Comparison of ENCODE assay signal across 13 cellular contexts in the genomic region with DNA sequence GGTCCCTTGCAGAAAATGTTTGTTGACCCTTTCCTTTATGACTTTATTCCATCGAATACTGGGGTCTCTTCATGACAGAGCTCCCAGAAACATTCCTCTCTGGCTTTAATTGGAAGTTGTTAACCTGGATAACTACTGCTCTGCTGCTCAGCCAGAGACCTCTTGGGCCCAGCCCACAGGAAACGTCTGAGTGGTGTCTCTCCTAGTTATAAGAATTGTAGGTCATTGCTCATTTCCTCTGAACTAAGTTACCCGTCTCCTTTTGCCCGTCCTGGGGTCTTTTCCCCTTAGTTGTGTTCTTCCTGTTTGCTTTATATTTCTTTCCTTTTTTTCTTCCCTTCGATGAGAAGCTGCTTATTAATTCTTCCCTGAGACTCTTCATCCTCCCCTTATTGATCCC. TPM values are rescaled to one million over a fixed set of nuclear protein-coding genes. Genes with fewer than 3 reads are reported as not detected.
DNase-seq lines count a peak whose midpoint lies in the region; ATAC-seq and TF ChIP-seq lines count a peak whose summit lies in the region.
"Had no signal": no experiment of that assay in that cellular context is flagged by ENCODE, and none has a peak within 500 bp of the region (broad histone marks: within the 10 kb centered on the region; RNA-seq: fewer than 3 reads in every experiment).

No MANE protein-coding gene starts in this region.

- H3K4me3 Mint-ChIP-seq in GM23338, result no peak overlapping the region; the same call in 2 of the 3 replicates
- no peak overlapping the region for H3K4me3 Mint-ChIP-seq in activated CD4-positive, alpha-beta memory T cell treated with anti-CD3 and anti-CD28 coated beads, Interleukin-2, amount 10 ng/mL, durations not matched to agents 7 days and 5 days
- H3K4me3 Mint-ChIP-seq in endothelial cell (ENCODE audit: unreplicated experiment), result peak overlapping the region; percentile 49

- H3K27ac ChIP-seq in BLaER1, result no peak overlapping the region
- no peak overlapping the region for H3K27ac ChIP-seq in GM23338 (ENCODE audit: low read depth)
- H3K27ac ChIP-seq: gastroesophageal sphincter, lower lobe of right lung, suprapubic skin had no signal

- H3K27ac Mint-ChIP-seq in GM23338 (peak overlapping the region; percentile 37; the same call in 1 of the 2 replicates), endothelial cell (ENCODE audit: unreplicated experiment) (peak overlapping the region; percentile 90)
- peak overlapping the region; percentile 73 for H3K27ac Mint-ChIP-seq in activated CD4-positive, alpha-beta memory T cell treated with anti-CD3 and anti-CD28 coated beads, Interleukin-2, amount 10 ng/mL, durations not matched to agents 7 days and 5 days

- no peaks in the 10 kb centered on the region for H3F3A ChIP-seq in GM23338 (replicated peaks; ENCODE audit: low read depth)

- TF ChIP-seq CTCF in GM23338 (conservative IDR thresholded peaks at IDR 0.05; ENCODE audit: low read depth in 2 of 2), result no peak
- TF ChIP-seq CTCF in endothelial cell (IDR thresholded peaks at IDR 0.05; ENCODE audit: unreplicated experiment), result no peak

- no peaks in the 10 kb centered on the region for H3K9me2 ChIP-seq in GM23338 (ENCODE audit: insufficient read depth)

- H4K20me1 ChIP-seq in BLaER1, result no peaks in the 10 kb centered on the region
- H4K20me1 ChIP-seq in GM23338 (replicated peaks; ENCODE audit: insufficient read depth), result no peaks in the 10 kb centered on the region

- no peak overlapping the region for H3K4me3 ChIP-seq in BLaER1
- no peak overlapping the region for H3K4me3 ChIP-seq in GM23338
- H3K4me3 ChIP-seq: gastroesophageal sphincter, lower lobe of right lung, suprapubic skin had no signal

- peaks cover 97% of the 10 kb centered on the region for H3K79me2 ChIP-seq in GM23338 (replicated peaks; ENCODE audit: insufficient read depth)

- peaks cover 7% of the 10 kb centered on the region; the same call in 1 of the 2 replicates for H3K36me3 ChIP-seq in BLaER1
- no peaks in the 10 kb centered on the region for H3K36me3 ChIP-seq in GM23338 (ENCODE audit: insufficient read depth)
- H3K36me3 ChIP-seq: gastroesophageal sphincter, lower lobe of right lung, suprapubic skin had no signal

- H3K27me3 ChIP-seq in BLaER1, result no peaks in the 10 kb centered on the region
- no peaks in the 10 kb centered on the region for H3K27me3 ChIP-seq in GM23338 (ENCODE audit: insufficient read depth)
- H3K27me3 ChIP-seq: gastroesophageal sphincter, suprapubic skin had no signal

- POLR2A ChIA-PET in activated CD4-positive, alpha-beta memory T cell treated with anti-CD3 and anti-CD28 coated beads, Interleukin-2, amount 10 ng/mL, durations not matched to agents 7 days and 5 days (lab: Charles Lee), result interaction anchor here (0.9 to 2.6 kb wide), 2 partner anchors 9 to 15 kb away, joined by 3 to 7 read pairs; partner anchors contain the start of gene MAP2K6
- POLR2A ChIA-PET in HEK293T (lab: Yijun Ruan, JAX), result interaction anchor here (1.5 kb wide), 1 partner anchor 9 kb away, joined by 6 read pairs; the partner anchor contains the start of gene MAP2K6

- ATAC-seq in GM23338 (no peak), GM19023 (IDR thresholded peaks at IDR 0.05; ENCODE audit: unreplicated experiment) (no peak), GM18858 (IDR thresholded peaks at IDR 0.05; ENCODE audit: unreplicated experiment) (no peak)
- ATAC-seq: gastroesophageal sphincter, lower lobe of right lung had no signal

- H3K4me1 ChIP-seq in BLaER1 (peaks cover 23% of the 10 kb centered on the region), GM23338 (ENCODE audit: insufficient read depth) (peaks cover 50% of the 10 kb centered on the region)

- H3K4me2 ChIP-seq in BLaER1, result peak overlapping the region; percentile 61
- H3K4me2 ChIP-seq in GM23338, result peak overlapping the region; percentile 18; the same call in 1 of the 2 replicates

- H3K27me3 Mint-ChIP-seq in GM23338 (ENCODE audit: insufficient read depth, low read depth, poor library complexity), result peaks cover 6% of the 10 kb centered on the region
- no peaks in the 10 kb centered on the region for H3K27me3 Mint-ChIP-seq in activated CD4-positive, alpha-beta memory T cell treated with anti-CD3 and anti-CD28 coated beads, Interleukin-2, amount 10 ng/mL, durations not matched to agents 7 days and 5 days
- H3K27me3 Mint-ChIP-seq in endothelial cell (ENCODE audit: unreplicated experiment), result peaks cover 2% of the 10 kb centered on the region

- H3K9me3 Mint-ChIP-seq in GM23338, result no peaks in the 10 kb centered on the region; the same call in 2 of the 3 replicates
- H3K9me3 Mint-ChIP-seq in activated CD4-positive, alpha-beta memory T cell treated with anti-CD3 and anti-CD28 coated beads, Interleukin-2, amount 10 ng/mL, durations not matched to agents 7 days and 5 days, result no peaks in the 10 kb centered on the region
- no peaks in the 10 kb centered on the region for H3K9me3 Mint-ChIP-seq in endothelial cell (ENCODE audit: unreplicated experiment)

- CTCF ChIA-PET in activated CD4-positive, alpha-beta memory T cell treated with anti-CD3 and anti-CD28 coated beads, Interleukin-2, amount 10 ng/mL, durations not matched to agents 7 days and 5 days (lab: Charles Lee), result interaction anchor here (0.8 to 1.6 kb wide), 2 partner anchors 8 to 29 kb away, joined by 3 to 5 read pairs; partner anchors contain the start of gene MAP2K6
- CTCF ChIA-PET in HEK293T (lab: Yijun Ruan, JAX), result no interaction called here

- DNase-seq in GM23338 (ENCODE audit: low spot score), result no peak
- peak; percentile 27 for DNase-seq in activated CD4-positive, alpha-beta memory T cell treated with anti-CD3 and anti-CD28 coated beads, Interleukin-2, amount 10 ng/mL, durations not matched to agents 7 days and 5 days
- DNase-seq in endothelial cell (ENCODE audit: low spot score), result no peak
- no peak for DNase-seq in HEK293T (ENCODE audit: extremely low spot score)
- no peak for DNase-seq in NOMO-1 treated with dmso at 0.1 percent for 144 hours (lab: John Stamatoyannopoulos, UW; ENCODE audit: unreplicated experiment)
- DNase-seq: lower lobe of right lung, NCI-H1417, Right ventricle myocardium superior had no signal

- peaks cover 16% of the 10 kb centered on the region for H3K9me3 ChIP-seq in BLaER1
- H3K9me3 ChIP-seq: gastroesophageal sphincter, lower lobe of right lung, suprapubic skin had no signal

- no peak overlapping the region for H2AFZ ChIP-seq in GM23338

- H3K36me3 Mint-ChIP-seq in GM23338 (ENCODE audit: low read depth) (peaks cover 13% of the 10 kb centered on the region; the same call in 2 of the 3 replicates), endothelial cell (ENCODE audit: low read depth, unreplicated experiment) (peaks cover 4% of the 10 kb centered on the region)
- peaks cover 2% of the 10 kb centered on the region for H3K36me3 Mint-ChIP-seq in activated CD4-positive, alpha-beta memory T cell treated with anti-CD3 and anti-CD28 coated beads, Interleukin-2, amount 10 ng/mL, durations not matched to agents 7 days and 5 days (ENCODE audit: low read depth)

- H3K4me1 Mint-ChIP-seq in GM23338, result peaks cover 49% of the 10 kb centered on the region
- H3K4me1 Mint-ChIP-seq in activated CD4-positive, alpha-beta memory T cell treated with anti-CD3 and anti-CD28 coated beads, Interleukin-2, amount 10 ng/mL, durations not matched to agents 7 days and 5 days, result peaks cover 20% of the 10 kb centered on the region
- H3K4me1 Mint-ChIP-seq in endothelial cell (ENCODE audit: unreplicated experiment), result peaks cover 70% of the 10 kb centered on the region

- H3K9ac ChIP-seq in BLaER1, result no peak overlapping the region

TF ChIP-seq in HEK293T, 16 proteins besides CTCF, POLR2A, EP300 and RAD21:
- no peak for TF ChIP-seq HDGF (IDR thresholded peaks at IDR 0.05; ENCODE audit: borderline replicate concordance)
- TF ChIP-seq, protein P1, sequence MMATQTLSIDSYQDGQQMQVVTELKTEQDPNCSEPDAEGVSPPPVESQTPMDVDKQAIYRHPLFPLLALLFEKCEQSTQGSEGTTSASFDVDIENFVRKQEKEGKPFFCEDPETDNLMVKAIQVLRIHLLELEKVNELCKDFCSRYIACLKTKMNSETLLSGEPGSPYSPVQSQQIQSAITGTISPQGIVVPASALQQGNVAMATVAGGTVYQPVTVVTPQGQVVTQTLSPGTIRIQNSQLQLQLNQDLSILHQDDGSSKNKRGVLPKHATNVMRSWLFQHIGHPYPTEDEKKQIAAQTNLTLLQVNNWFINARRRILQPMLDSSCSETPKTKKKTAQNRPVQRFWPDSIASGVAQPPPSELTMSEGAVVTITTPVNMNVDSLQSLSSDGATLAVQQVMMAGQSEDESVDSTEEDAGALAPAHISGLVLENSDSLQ (IDR thresholded peaks at IDR 0.05), result no peak
- no peak for TF ChIP-seq TARDBP (IDR thresholded peaks at IDR 0.05)
- TF ChIP-seq NFRKB (IDR thresholded peaks at IDR 0.05), result no peak
- no peak for TF ChIP-seq L3MBTL2 (conservative IDR thresholded peaks at IDR 0.05)
- TF ChIP-seq CTBP1 (IDR thresholded peaks at IDR 0.05; ENCODE audit: borderline replicate concordance), result no peak
- no peak for TF ChIP-seq ARNT (IDR thresholded peaks at IDR 0.05)
- no peak for TF ChIP-seq FOXA1 (IDR thresholded peaks at IDR 0.05)
- TF ChIP-seq ELF4 (IDR thresholded peaks at IDR 0.05), result no peak
- TF ChIP-seq LEF1 (IDR thresholded peaks at IDR 0.05; ENCODE audit: borderline replicate concordance), result no peak
- TF ChIP-seq SUZ12 (IDR thresholded peaks at IDR 0.05), result no peak
- no peak for TF ChIP-seq FOXK2 (IDR thresholded peaks at IDR 0.05)
- no peak for TF ChIP-seq BHLHE40 (IDR thresholded peaks at IDR 0.05; ENCODE audit: borderline replicate concordance)
- no peak for TF ChIP-seq FOXM1 (IDR thresholded peaks at IDR 0.05; ENCODE audit: borderline replicate concordance)
- no peak for TF ChIP-seq ZNF384 (IDR thresholded peaks at IDR 0.05)
- no peak for TF ChIP-seq SP1 (IDR thresholded peaks at IDR 0.05)

RNA-seq across cellular contexts. Expression of gene MAP2K6, which starts 9.0 kb away (rescaled TPM):
- total RNA-seq in GM23338 (2014; rRNA removed; shearing (Covaris generic)), result 26.3 and 27.0 TPM in 2 replicates
- polyA plus RNA-seq in GM23338 (2016; fragmentation: Nextera tagmentation; extraction: Ambion mirVana), result 31.1 and 33.2 TPM in 2 replicates
- total RNA-seq in activated CD4-positive, alpha-beta memory T cell treated with anti-CD3 and anti-CD28 coated beads, Interleukin-2, amount 10 ng/mL, durations not matched to agents 7 days and 5 days, result 1 to 10 TPM; 5.3 to 6.9 TPM
- 30.5 TPM for total RNA-seq in endothelial cell (ENCODE audit: unreplicated experiment)

Comparison
In these comparisons a context has a peak if more than half of its experiments do, and no peak if none do; other contexts are left out.
1. H3K27ac Mint-ChIP-seq: peak in every context shown above with its lines; median percentile 90 in endothelial cell; 73 in activated CD4-positive, alpha-beta memory T cell treated with anti-CD3 and anti-CD28 coated beads, Interleukin-2, amount 10 ng/mL, durations not matched to agents 7 days and 5 days; 37 in GM23338.